In genomic region chr16:85697441-85697840, GRCh38 we compare ENCODE assay signal across 28 cellular contexts. TPM values are rescaled to one million over a fixed set of nuclear protein-coding genes. Genes with fewer than 3 reads are reported as not detected.
DNase-seq lines count a peak whose midpoint lies in the region; ATAC-seq and TF ChIP-seq lines count a peak whose summit lies in the region.
"Had no signal": no experiment of that assay in that cellular context is flagged by ENCODE, and none has a peak within 500 bp of the region (broad histone marks: within the 10 kb centered on the region; RNA-seq: fewer than 3 reads in every experiment).

No MANE protein-coding gene starts in this region.

- H3K9me2 ChIP-seq in PC-9 (ENCODE audit: insufficient read depth) = no peaks in the 10 kb centered on the region

- BruUV-seq in A673 (replicated peaks; lab: Mats Ljungman, UMichigan) (no TSS peak), PC-9 (replicated peaks; lab: Mats Ljungman, UMichigan) (no TSS peak)

- DNase-seq in DMS 273 (lab: John Stamatoyannopoulos, UW; ENCODE audit: unreplicated experiment) = peak; percentile 47
- no peak for DNase-seq in DMS 273 treated with DMSO at 0.1 percent for 48 hours (lab: John Stamatoyannopoulos, UW)
- DNase-seq in A673 (ENCODE audit: low spot score) = peak; percentile 40
- peak; percentile 70 for DNase-seq in NCI-H510A (lab: John Stamatoyannopoulos, UW)
- peak; percentile 72 for DNase-seq in epithelial cell of esophagus (ENCODE audit: low read depth)
- DNase-seq in NCI-H187 (lab: John Stamatoyannopoulos, UW) = no peak
- no peak for DNase-seq in PC-9
- DNase-seq: activated B cell treated with CpG ODN at 0.5 μM for 24 hours; activated CD4-positive, alpha-beta T cell treated with anti-CD3 and anti-CD28 coated beads, Interleukin-2, amount 50 U/mL, for 4 hours; colonic mucosa; effector memory CD4-positive, alpha-beta T cell; foreskin melanocyte; GOT3; heart right ventricle; Kasumi-1; NCI-H1048; OCI-M1; Right ventricle myocardium superior; stimulated activated naive CD4-positive, alpha-beta T cell; SW 1271; T1000 had no signal

- H3K79me2 ChIP-seq in PC-9 (ENCODE audit: low read depth) = no peaks in the 10 kb centered on the region

- intact Hi-C loops in A673 (cut with micrococcal nuclease; ENCODE audit: unreplicated experiment) = no loop called here
- intact Hi-C loops in PC-9 (cut with micrococcal nuclease; ENCODE audit: unreplicated experiment) = no loop called here

- H4K20me1 ChIP-seq in PC-9 (ENCODE audit: insufficient read depth) = peaks cover 3% of the 10 kb centered on the region; the same call in 1 of the 2 replicates

- H3F3A ChIP-seq in PC-9 (ENCODE audit: insufficient read depth, low read depth) = no peaks in the 10 kb centered on the region; the same call in 1 of the 2 replicates

- POLR2A ChIA-PET in A673 (lab: Charles Lee; ENCODE audit: low non-redundant PET) (no interaction called here), PC-9 (lab: Charles Lee; ENCODE audit: unreplicated experiment) (no interaction called here)

- ATAC-seq in HG02840 (IDR thresholded peaks at IDR 0.05; ENCODE audit: low FRiP score, unreplicated experiment) = no peak
- ATAC-seq: heart right ventricle; mucosa of descending colon; natural killer cell treated with Interleukin-12 subunit alpha and Interleukin-12 subunit beta and Interleukin-15 and Interleukin-18, amount 100 ng/mL, for 72 hours had no signal

- H3K9me3 ChIP-seq in A673 (ENCODE audit: low read depth, low read length, poor library complexity, severe bottlenecking) = no peaks in the 10 kb centered on the region
- H3K9me3 ChIP-seq in PC-9 (ENCODE audit: insufficient read depth, low read depth) = no peaks in the 10 kb centered on the region
- H3K9me3 ChIP-seq: colonic mucosa, heart right ventricle, mucosa of descending colon had no signal

- no peak overlapping the region for H3K27ac ChIP-seq in A673 (ENCODE audit: low read depth, low read length, poor library complexity, severe bottlenecking)
- no peak overlapping the region for H3K27ac ChIP-seq in PC-9
- H3K27ac ChIP-seq: 22Rv1, cardiac muscle cell, colonic mucosa, heart right ventricle had no signal

- TF ChIP-seq CTCF in A673 (conservative IDR thresholded peaks at IDR 0.05; ENCODE audit: low read depth, low read length) = no peak
- TF ChIP-seq CTCF in epithelial cell of esophagus (IDR thresholded peaks at IDR 0.05; ENCODE audit: insufficient read depth, low read depth, low read length, missing control alignments) = no peak
- TF ChIP-seq CTCF in PC-9 (conservative IDR thresholded peaks at IDR 0.05) = no peak

- no peak overlapping the region for H3K4me3 ChIP-seq in A673 (ENCODE audit: low read depth, low read length, poor library complexity, severe bottlenecking)
- no peak overlapping the region for H3K4me3 ChIP-seq in epithelial cell of esophagus (ENCODE audit: low read length)
- no peak overlapping the region for H3K4me3 ChIP-seq in PC-9
- H3K4me3 ChIP-seq: cardiac muscle cell, colonic mucosa, heart right ventricle, lung, mucosa of descending colon had no signal

- H2AFZ ChIP-seq in PC-9 = no peak overlapping the region

- no peak overlapping the region for H3K4me2 ChIP-seq in PC-9

- CTCF ChIA-PET in A673 (lab: Charles Lee) = no interaction called here
- CTCF ChIA-PET in PC-9 (lab: Charles Lee) = interaction anchor here (0.7 kb wide), 1 partner anchor 144 kb away, joined by 3 read pairs; no protein-coding TSS in a partner anchor

- H3K36me3 ChIP-seq in A673 (ENCODE audit: insufficient read depth, low read length, poor library complexity, severe bottlenecking) (no peaks in the 10 kb centered on the region), PC-9 (ENCODE audit: low read depth) (no peaks in the 10 kb centered on the region)
- H3K36me3 ChIP-seq: cardiac muscle cell, colonic mucosa, heart right ventricle had no signal

- H3K4me1 ChIP-seq in A673 (ENCODE audit: insufficient read depth, low read length, poor library complexity, severe bottlenecking) = peaks cover 12% of the 10 kb centered on the region
- no peaks in the 10 kb centered on the region for H3K4me1 ChIP-seq in PC-9 (replicated peaks; ENCODE audit: insufficient read depth)
- H3K4me1 ChIP-seq: colonic mucosa had no signal

- H3K27me3 ChIP-seq in A673 (replicated peaks; ENCODE audit: insufficient read depth, low read depth, low read length, poor library complexity) (no peaks in the 10 kb centered on the region), PC-9 (ENCODE audit: insufficient read depth, low read depth) (no peaks in the 10 kb centered on the region)
- H3K27me3 ChIP-seq: colonic mucosa had no signal

RNA-seq across cellular contexts. Expression of gene GINS2, which starts 8.7 kb away (rescaled TPM):
- 70.5 and 71.9 TPM in 2 replicates for total RNA-seq in A673 (2021)
- total RNA-seq in PC-9 (2021) = 18.4 and 20.2 TPM in 2 replicates

RNA-seq across cellular contexts. Expression of gene C16orf74, which starts 53.5 kb away (rescaled TPM):
- 3.8 and 5.9 TPM in 2 replicates for total RNA-seq in A673 (2021)
- 44.3 and 51.6 TPM in 2 replicates for total RNA-seq in PC-9 (2021)
- total RNA-seq: activated T-helper 1 cell treated with anti-CD3 and anti-CD28 coated beads, Interleukin-12 subunit alpha, Interleukin-12 subunit beta, Interleukin-2, Interleukin-4 antibody, amounts not matched to agents 30 ng/mL and 10 ng/mL and 1 ng/mL, durations not matched to agents 14 hours and 24 hours and 36 hours; natural killer cell treated with Interleukin-12 subunit alpha and Interleukin-12 subunit beta and Interleukin-15 and Interleukin-18, amount 100 ng/mL, for 72 hours had no signal

Comparison
In these comparisons a context has a peak if more than half of its experiments do, and no peak if none do; other contexts are left out.
1. DNase-seq: peak in DMS 273 (single experiment), A673 (single experiment), NCI-H510A (single experiment) and epithelial cell of esophagus (single experiment); none in DMS 273 treated with DMSO at 0.1 percent for 48 hours (single experiment), NCI-H187 (0 of 2) and PC-9 (0 of 2).